1 cellular context compared by ENCODE assay signal in genomic region chr14:77457522-77458248, GRCh38.
TF ChIP-seq lines count a peak whose summit lies in the region.

AHSA1 (plus strand) TSS chr14:77458093; CDS start chr14:77458190, 97 bp downstream.
VIPAS39 (minus strand) TSS chr14:77457601; CDS start chr14:77454102, 3,499 bp downstream.

TF ChIP-seq in HepG2, 621 proteins besides CTCF, POLR2A, EP300 and RAD21 (continued from another document):
- TF ChIP-seq ZSCAN21 (CRISPR knock-in tag; IDR thresholded peaks at IDR 0.05; ENCODE audit: borderline replicate concordance) (no peak), SAFB2 (CRISPR knock-in tag; IDR thresholded peaks at IDR 0.05; ENCODE audit: borderline replicate concordance, low read depth) (peak; percentile 76; the same call in 1 of the 2 replicates), ZNF567 (CRISPR knock-in tag; IDR thresholded peaks at IDR 0.05; ENCODE audit: borderline replicate concordance) (no peak), RORA (CRISPR knock-in tag; IDR thresholded peaks at IDR 0.05) (no peak), NCOA5 (CRISPR knock-in tag; IDR thresholded peaks at IDR 0.05) (no peak), GABPB1 (CRISPR knock-in tag; IDR thresholded peaks at IDR 0.05) (peak; percentile 96), ZNF33B (CRISPR knock-in tag; IDR thresholded peaks at IDR 0.05) (no peak; the same call in 1 of the 2 replicates), MXD3 (CRISPR knock-in tag; IDR thresholded peaks at IDR 0.05) (peak; percentile 49; the same call in 1 of the 2 replicates), MTERF4 (CRISPR knock-in tag; IDR thresholded peaks at IDR 0.05) (no peak; the same call in 1 of the 2 replicates), AFF4 (CRISPR knock-in tag; IDR thresholded peaks at IDR 0.05) (no peak), FOXO4 (CRISPR knock-in tag; conservative IDR thresholded peaks at IDR 0.05) (no peak), YEATS4 (CRISPR knock-in tag; IDR thresholded peaks at IDR 0.05; ENCODE audit: borderline replicate concordance) (0 out of 2 replicates have a peak, but pooled peaks have one; percentile 20), NFE2L2 (IDR thresholded peaks at IDR 0.05; ENCODE audit: low read length) (no peak), TFDP1 (CRISPR knock-in tag; IDR thresholded peaks at IDR 0.05; ENCODE audit: borderline replicate concordance) (peak; percentile 10; the same call in 1 of the 2 replicates), MLLT10 (CRISPR knock-in tag; IDR thresholded peaks at IDR 0.05) (no peak), ZNF460 (CRISPR knock-in tag; IDR thresholded peaks at IDR 0.05; ENCODE audit: borderline replicate concordance) (no peak), IRX3 (CRISPR knock-in tag; IDR thresholded peaks at IDR 0.05; ENCODE audit: borderline replicate concordance, low read depth) (no peak), ZNF274 (CRISPR knock-in tag; IDR thresholded peaks at IDR 0.05) (no peak), JUN (CRISPR knock-in tag; IDR thresholded peaks at IDR 0.05) (no peak), ARHGAP35 (CRISPR knock-in tag; IDR thresholded peaks at IDR 0.05; ENCODE audit: borderline replicate concordance) (0 out of 2 replicates have a peak, but pooled peaks have one; percentile 47), ZNF33A (CRISPR knock-in tag; IDR thresholded peaks at IDR 0.05; ENCODE audit: borderline replicate concordance) (no peak), ZFP62 (CRISPR knock-in tag; IDR thresholded peaks at IDR 0.05) (no peak), NFATC3 (CRISPR knock-in tag; IDR thresholded peaks at IDR 0.05) (no peak), BCL3 (CRISPR knock-in tag; IDR thresholded peaks at IDR 0.05) (peak; percentile 68; the same call in 1 of the 2 replicates), LBX2 (CRISPR knock-in tag; IDR thresholded peaks at IDR 0.05; ENCODE audit: borderline replicate concordance) (no peak), KMT2A (CRISPR knock-in tag; IDR thresholded peaks at IDR 0.05) (peak; percentile 52), REL (CRISPR knock-in tag; conservative IDR thresholded peaks at IDR 0.05) (no peak), MAF1 (CRISPR knock-in tag; IDR thresholded peaks at IDR 0.05; ENCODE audit: borderline replicate concordance) (no peak), ZBTB44 (CRISPR knock-in tag; IDR thresholded peaks at IDR 0.05) (0 out of 2 replicates have a peak, but pooled peaks have one; percentile 65), GTF2F1 (IDR thresholded peaks at IDR 0.05; ENCODE audit: low read length) (no peak), CHD4 (IDR thresholded peaks at IDR 0.05; ENCODE audit: borderline replicate concordance, low read length) (0 out of 2 replicates have a peak, but pooled peaks have one; percentile 52), RFXAP (CRISPR knock-in tag; IDR thresholded peaks at IDR 0.05; ENCODE audit: borderline replicate concordance) (no peak), NFE2 (CRISPR knock-in tag; IDR thresholded peaks at IDR 0.05) (no peak), KAT7 (CRISPR knock-in tag; IDR thresholded peaks at IDR 0.05; ENCODE audit: borderline replicate concordance) (no peak; the same call in 1 of the 2 replicates), SP1 (IDR thresholded peaks at IDR 0.05) (no peak), SP1 (CRISPR knock-in tag; IDR thresholded peaks at IDR 0.05) (no peak; the same call in 1 of the 2 replicates), ZNF775 (CRISPR knock-in tag; IDR thresholded peaks at IDR 0.05; ENCODE audit: borderline replicate concordance) (no peak), ARNT (IDR thresholded peaks at IDR 0.05) (no peak), ATF3 (CRISPR knock-in tag; IDR thresholded peaks at IDR 0.05) (no peak), ZBTB1 (CRISPR knock-in tag; IDR thresholded peaks at IDR 0.05; ENCODE audit: borderline replicate concordance) (no peak), ZNF496 (CRISPR knock-in tag; IDR thresholded peaks at IDR 0.05; ENCODE audit: insufficient replicate concordance) (no peak), ZZZ3 (CRISPR knock-in tag; IDR thresholded peaks at IDR 0.05; ENCODE audit: borderline replicate concordance) (peak; percentile 43; the same call in 1 of the 2 replicates), MBD4 (IDR thresholded peaks at IDR 0.05; ENCODE audit: borderline replicate concordance, low read length) (no peak), ZIK1 (CRISPR knock-in tag; IDR thresholded peaks at IDR 0.05; ENCODE audit: borderline replicate concordance, low read depth) (peak; percentile 57), ZNF160 (CRISPR knock-in tag; IDR thresholded peaks at IDR 0.05) (0 out of 2 replicates have a peak, but pooled peaks have one; percentile 14), ZNF124 (CRISPR knock-in tag; IDR thresholded peaks at IDR 0.05) (peak; percentile 4; the same call in 1 of the 2 replicates), TP53 (CRISPR knock-in tag; conservative IDR thresholded peaks at IDR 0.05) (no peak), GLI4 (CRISPR knock-in tag; IDR thresholded peaks at IDR 0.05; ENCODE audit: borderline replicate concordance) (no peak), AKAP8 (CRISPR knock-in tag; IDR thresholded peaks at IDR 0.05) (no peak), SMC3 (IDR thresholded peaks at IDR 0.05; ENCODE audit: low read length) (no peak), HNF4A (CRISPR knock-in tag; IDR thresholded peaks at IDR 0.05) (peak; percentile 28; the same call in 1 of the 2 replicates), MTA3 (CRISPR knock-in tag; IDR thresholded peaks at IDR 0.05) (no peak), FLYWCH1 (CRISPR knock-in tag; IDR thresholded peaks at IDR 0.05) (peak; percentile 72; the same call in 1 of the 2 replicates), TFE3 (CRISPR knock-in tag; IDR thresholded peaks at IDR 0.05) (0 out of 2 replicates have a peak, but pooled peaks have one; percentile 43), DMTF1 (CRISPR knock-in tag; IDR thresholded peaks at IDR 0.05) (no peak), NFE2L1 (CRISPR knock-in tag; IDR thresholded peaks at IDR 0.05; ENCODE audit: borderline replicate concordance) (no peak)
TF ChIP-seq in HepG2: peak in this region for 201.
